Comparison of ENCODE assay signal across 21 cellular contexts in the genomic region with DNA sequence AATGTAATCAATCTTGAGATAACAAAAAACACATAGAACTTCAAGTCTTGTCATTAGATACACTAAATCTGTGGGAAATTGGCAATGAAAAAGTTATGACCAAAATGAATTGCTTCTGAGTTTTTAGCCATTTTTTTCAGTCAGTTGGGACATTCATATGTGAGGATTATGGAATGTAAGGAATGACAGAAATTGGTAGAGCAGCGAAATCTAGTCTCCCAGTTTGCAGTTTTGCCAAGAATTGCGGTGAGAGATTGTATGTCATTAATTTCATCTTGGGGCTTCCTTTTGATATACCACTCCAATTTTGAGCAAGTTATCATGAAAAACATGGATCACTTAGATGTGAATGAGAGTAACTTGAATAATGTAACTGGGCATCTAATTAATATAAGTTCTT. TPM values are rescaled to one million over a fixed set of nuclear protein-coding genes. Genes with fewer than 3 reads are reported as not detected.
DNase-seq lines count a peak whose midpoint lies in the region; ATAC-seq, FAIRE-seq and TF ChIP-seq lines count a peak whose summit lies in the region.
"Had no signal": no experiment of that assay in that cellular context is flagged by ENCODE, and none has a peak within 500 bp of the region (broad histone marks: within the 10 kb centered on the region; RNA-seq: fewer than 3 reads in every experiment).

No MANE protein-coding gene starts in this region.

- no peak for TF ChIP-seq CTCF in endothelial cell of umbilical vein (IDR thresholded peaks at IDR 0.05; ENCODE audit: extremely low read depth in 1 of 2, insufficient read depth in 1 of 2, low read depth in 1 of 2, low read length in 2 of 2)

- H3K9me1 ChIP-seq in endothelial cell of umbilical vein (replicated peaks; ENCODE audit: control insufficient read depth, extremely low read depth, insufficient read depth, low read length): no peaks in the 10 kb centered on the region

- DNase-seq in HS-27A (ENCODE audit: low read depth): peak; percentile 49
- peak; percentile 42 for DNase-seq in adipocyte (ENCODE audit: low read depth)
- no peak for DNase-seq in endothelial cell of umbilical vein (ENCODE audit: low read depth, low spot score)
- peak; percentile 54 for DNase-seq in iris pigment epithelial cell (ENCODE audit: low read depth)
- no peak for DNase-seq in stimulated activated CD4-positive, alpha-beta T cell treated with anti-CD3 and anti-CD28 coated beads, Interleukin-1b, Interleukin-23, amount 100 ng/mL, for 48 hours
- DNase-seq: Calu3; CD8-positive, alpha-beta T cell; DMS53; Kasumi-1; NCI-H1105; NCI-H2081 treated with DMSO at 0.1 percent for 48 hours; NCI-H2227 treated with DMSO at 0.1 percent for 48 hours; NCI-H524; SJCRH30 had no signal

- H3K4me1 ChIP-seq in adipocyte (ENCODE audit: control insufficient read depth, insufficient read depth, low read length) (peaks cover 37% of the 10 kb centered on the region), endothelial cell of umbilical vein (ENCODE audit: control insufficient read depth, extremely low read depth, insufficient read depth, low read length) (no peaks in the 10 kb centered on the region)
- H3K4me1 ChIP-seq: SJCRH30 had no signal

- ATAC-seq in HG03280 (IDR thresholded peaks at IDR 0.05; ENCODE audit: unreplicated experiment): no peak
- ATAC-seq in HG02763 (IDR thresholded peaks at IDR 0.05; ENCODE audit: unreplicated experiment): no peak
- no peak for ATAC-seq in GM19328 (IDR thresholded peaks at IDR 0.05; ENCODE audit: unreplicated experiment)
- ATAC-seq: CD8-positive, alpha-beta T cell had no signal

- FAIRE-seq in endothelial cell of umbilical vein (lab: Jason Lieb, UNC): peak; percentile 38
- FAIRE-seq: H54 had no signal

- dilution Hi-C loops in endothelial cell of umbilical vein (cut with MboI; ENCODE audit: extremely low pct_ligation_motif_present, low sequenced_read_pairs): no loop called here

- no peak overlapping the region for H3K27ac ChIP-seq in endothelial cell of umbilical vein (ENCODE audit: insufficient read depth, low read depth, low read length)
- H3K27ac ChIP-seq: BLaER1 treated with 17β-estradiol and CSF1 and Interleukin-3, amounts not matched to agents 10 nM and 100 nM; HL-60; PC-9; SJCRH30 had no signal

- H4K20me1 ChIP-seq in endothelial cell of umbilical vein (replicated peaks; ENCODE audit: control insufficient read depth, extremely low read depth, insufficient read depth, low read length): no peaks in the 10 kb centered on the region

- POLR2A ChIA-PET in endothelial cell of umbilical vein (lab: Charles Lee): no interaction called here

- H3K27me3 ChIP-seq in adipocyte (replicated peaks; ENCODE audit: control insufficient read depth, insufficient read depth, low read length) (no peaks in the 10 kb centered on the region), endothelial cell of umbilical vein (ENCODE audit: control insufficient read depth in 2 of 2, insufficient read depth in 2 of 2, low read length in 2 of 2) (no peaks in the 10 kb centered on the region)
- H3K27me3 ChIP-seq: BLaER1 treated with 17β-estradiol and CSF1 and Interleukin-3, amounts not matched to agents 10 nM and 100 nM; SJCRH30 had no signal

- no peaks in the 10 kb centered on the region for H3K79me2 ChIP-seq in endothelial cell of umbilical vein (ENCODE audit: control insufficient read depth, insufficient read depth, low read length)

- TF ChIP-seq POLR2A in endothelial cell of umbilical vein (IDR thresholded peaks at IDR 0.05; ENCODE audit: low read depth, low read length): no peak

- H3K4me3 ChIP-seq in adipocyte (ENCODE audit: low read length): no peak overlapping the region
- H3K4me3 ChIP-seq in endothelial cell of umbilical vein (replicated peaks in 1 of 3; ENCODE audit: insufficient read depth in 1 of 3, low read depth in 1 of 3, low read length in 3 of 3): no peak overlapping the region
- H3K4me3 ChIP-seq: BLaER1 treated with 17β-estradiol and CSF1 and Interleukin-3, amounts not matched to agents 10 nM and 100 nM; PC-9; SJCRH30 had no signal

- CTCF ChIA-PET in endothelial cell of umbilical vein (lab: Charles Lee): no interaction called here

- no peaks in the 10 kb centered on the region for H3K9me3 ChIP-seq in adipocyte (ENCODE audit: control insufficient read depth, low read length)
- H3K9me3 ChIP-seq in endothelial cell of umbilical vein (replicated peaks; ENCODE audit: control insufficient read depth, insufficient read depth, low read length): no peaks in the 10 kb centered on the region
- H3K9me3 ChIP-seq: BLaER1 treated with 17β-estradiol and CSF1 and Interleukin-3, amounts not matched to agents 10 nM and 100 nM; SJCRH30 had no signal

- no peak overlapping the region for H2AFZ ChIP-seq in endothelial cell of umbilical vein (ENCODE audit: low read depth, low read length)
- H2AFZ ChIP-seq: PC-9 had no signal

- intact Hi-C loops in endothelial cell of umbilical vein (cut with micrococcal nuclease): no loop called here

- H3K9ac ChIP-seq in adipocyte (ENCODE audit: low read length) (no peak overlapping the region), endothelial cell of umbilical vein (replicated peaks; ENCODE audit: extremely low read depth, insufficient read depth, low read length) (no peak overlapping the region)
- H3K9ac ChIP-seq: BLaER1 treated with 17β-estradiol and CSF1 and Interleukin-3, amounts not matched to agents 10 nM and 100 nM had no signal

- no TSS peak for BruUV-seq in endothelial cell of umbilical vein (replicated peaks; lab: Mats Ljungman, UMichigan)

- no peak overlapping the region for H3K4me2 ChIP-seq in endothelial cell of umbilical vein (ENCODE audit: insufficient read depth, low read length)
- H3K4me2 ChIP-seq: BLaER1 treated with 17β-estradiol and CSF1 and Interleukin-3, amounts not matched to agents 10 nM and 100 nM; PC-9 had no signal

- H3K36me3 ChIP-seq in adipocyte (ENCODE audit: control insufficient read depth, insufficient read depth, low read length, severe bottlenecking): peaks cover 50% of the 10 kb centered on the region
- no peaks in the 10 kb centered on the region for H3K36me3 ChIP-seq in endothelial cell of umbilical vein (ENCODE audit: control insufficient read depth in 2 of 2, extremely low read depth in 1 of 2, insufficient read depth in 2 of 2, low read length in 2 of 2)
- H3K36me3 ChIP-seq: SJCRH30 had no signal

TF ChIP-seq in endothelial cell of umbilical vein, 7 proteins besides CTCF, POLR2A, EP300 and RAD21:
- TF ChIP-seq MAX (IDR thresholded peaks at IDR 0.05; ENCODE audit: insufficient read depth, insufficient read length) (no peak), JUN (IDR thresholded peaks at IDR 0.05; ENCODE audit: borderline replicate concordance, insufficient read depth, insufficient read length, low read depth) (no peak), MYC (IDR thresholded peaks at IDR 0.05; ENCODE audit: low read depth, low read length) (no peak), FOS (IDR thresholded peaks at IDR 0.05; ENCODE audit: borderline replicate concordance, insufficient read depth, low read length) (no peak), GATA2 (IDR thresholded peaks at IDR 0.05; ENCODE audit: insufficient read depth, insufficient read length, low read depth, low read length) (no peak), POLR2AphosphoS5 (IDR thresholded peaks at IDR 0.05; ENCODE audit: insufficient read depth, low read depth, low read length) (no peak), EZH2 (IDR thresholded peaks at IDR 0.05; ENCODE audit: borderline replicate concordance, low read depth, low read length, severe bottlenecking) (no peak)

RNA-seq across cellular contexts. Expression of gene SIK2, which starts 49.9 kb away (rescaled TPM):
- 11.7 and 14.6 TPM in 2 replicates for total RNA-seq in endothelial cell of umbilical vein
- 17.1 and 18.9 TPM in 2 replicates for polyA plus RNA-seq in endothelial cell of umbilical vein
- polyA plus RNA-seq in endothelial cell of umbilical vein (2011; cell fraction: cytosol; rRNA removed): 10.3 and 12.6 TPM in 2 replicates
- 19.9 and 25.7 TPM in 2 replicates for polyA plus RNA-seq in endothelial cell of umbilical vein (2011; cell fraction: nucleus; rRNA removed)
- polyA plus RNA-seq in endothelial cell of umbilical vein (2012): 9.1 and 9.2 TPM in 2 replicates
- polyA minus RNA-seq in endothelial cell of umbilical vein: 31.1 and 35.5 TPM in 2 replicates
- 6.7 TPM for polyA minus RNA-seq in endothelial cell of umbilical vein (2011; cell fraction: cytosol; rRNA and poly(A)+ RNA removed)
- polyA minus RNA-seq in endothelial cell of umbilical vein (2011; cell fraction: nucleus; rRNA and poly(A)+ RNA removed): 12.6 and 13.1 TPM in 2 replicates

Comparison
In these comparisons a context has a peak if more than half of its experiments do, and no peak if none do; other contexts are left out.
1. DNase-seq: peak in HS-27A (single experiment), adipocyte (single experiment) and iris pigment epithelial cell (single experiment); none in endothelial cell of umbilical vein (single experiment) and stimulated activated CD4-positive, alpha-beta T cell treated with anti-CD3 and anti-CD28 coated beads, Interleukin-1b, Interleukin-23, amount 100 ng/mL, for 48 hours (single experiment).